ENCODE assay signal across 22 cellular contexts in the genomic region with DNA sequence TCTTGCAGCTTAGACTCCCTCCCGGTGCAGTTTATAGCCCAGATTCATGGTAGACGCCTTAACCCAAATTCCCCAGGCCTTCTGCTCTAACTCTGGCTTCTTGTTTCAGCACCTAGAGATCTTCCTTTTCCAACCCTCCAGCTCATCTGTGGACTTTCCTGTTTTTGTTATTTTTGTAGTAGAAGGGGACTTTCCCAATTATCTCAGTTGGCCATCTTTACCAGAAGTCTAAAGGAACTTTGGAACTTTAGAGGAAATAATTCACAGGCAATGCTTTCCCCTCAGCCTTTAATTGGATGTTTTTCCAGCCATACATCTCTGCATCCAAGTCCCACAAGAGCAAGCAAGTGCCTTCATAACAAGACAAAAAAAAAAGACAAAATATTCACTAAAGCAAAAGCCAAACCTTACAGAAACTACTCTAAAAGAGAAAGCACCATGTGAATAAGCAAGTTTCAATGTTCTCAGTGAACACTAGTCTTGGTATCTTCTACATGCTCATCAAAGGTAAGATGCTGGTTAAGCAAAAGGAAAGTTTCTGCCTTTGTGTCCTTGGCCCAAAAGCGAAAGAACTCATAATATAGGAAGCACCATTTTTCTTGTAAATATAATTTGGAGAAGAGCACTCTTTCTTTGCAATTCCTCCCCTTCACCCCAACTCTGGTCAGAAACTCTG.
"Had no signal": no experiment of that assay in that cellular context is flagged by ENCODE, and none has a peak within 500 bp of the region (broad histone marks: within the 10 kb centered on the region; RNA-seq: fewer than 3 reads in every experiment).

No MANE protein-coding gene starts in this region.

- H3K27me3 ChIP-seq: suprapubic skin, uterus had no signal

- H3K36me3 Mint-ChIP-seq: activated naive CD8-positive, alpha-beta T cell treated with anti-CD3 and anti-CD28 coated beads for 36 hours; mesothelial cell of epicardium; natural killer cell treated with Interleukin-12 subunit alpha and Interleukin-12 subunit beta and Interleukin-15 and Interleukin-18, amount 100 ng/mL, for 72 hours; T-cell; WTC11 had no signal

- H3K27ac ChIP-seq: cardiac muscle cell, suprapubic skin, transverse colon, uterus had no signal

- H3K4me1 ChIP-seq: suprapubic skin, transverse colon, uterus had no signal

- H3K4me1 Mint-ChIP-seq: T-cell, WTC11 had no signal

- H3K36me3 ChIP-seq: cardiac muscle cell, suprapubic skin, transverse colon, uterus had no signal

- H3K4me3 ChIP-seq: cardiac muscle cell, lung, suprapubic skin, transverse colon, uterus had no signal

- ATAC-seq: activated CD8-positive, alpha-beta T cell treated with anti-CD3 and anti-CD28 coated beads, Interleukin-2, amount 10 ng/mL, durations not matched to agents 7 days and 5 days; activated T-cell treated with anti-CD3 and anti-CD28 coated beads, Interleukin-2, amount 50 U/mL, for 4 hours; natural killer cell treated with Interleukin-12 subunit alpha and Interleukin-12 subunit beta and Interleukin-15 and Interleukin-18, amount 100 ng/mL, for 72 hours; T-cell; WTC11 had no signal

- H3K9me3 ChIP-seq: suprapubic skin, transverse colon, uterus had no signal

- DNase-seq: activated CD4-positive, alpha-beta T cell treated with anti-CD3 and anti-CD28 coated beads, Interleukin-2, amount 10 ng/mL, durations not matched to agents 24 days and 14 days; activated CD8-positive, alpha-beta T cell treated with anti-CD3 and anti-CD28 coated beads, Interleukin-2, amount 10 ng/mL, durations not matched to agents 7 days and 5 days; activated gamma-delta T cell; activated naive CD8-positive, alpha-beta T cell treated with anti-CD3 and anti-CD28 coated beads for 36 hours; activated T-cell treated with anti-CD3 and anti-CD28 coated beads, Interleukin-2, amount 50 U/mL, for 4 hours; amygdala; effector memory CD4-positive, alpha-beta T cell; occipital lobe; retina; T-cell; transverse colon; uterus had no signal

- H3K4me3 Mint-ChIP-seq: activated CD4-positive, alpha-beta T cell treated with anti-CD3 and anti-CD28 coated beads, Interleukin-2, amount 10 ng/mL, durations not matched to agents 24 days and 14 days; activated CD8-positive, alpha-beta T cell treated with anti-CD3 and anti-CD28 coated beads, Interleukin-2, amount 10 ng/mL, durations not matched to agents 7 days and 5 days; activated naive CD8-positive, alpha-beta T cell treated with anti-CD3 and anti-CD28 coated beads for 36 hours; activated T-cell treated with anti-CD3 and anti-CD28 coated beads, Interleukin-2, amount 50 U/mL, for 4 hours; dendritic cell treated with granulocyte-macrophage colony-stimulating factor and Interleukin-4, amounts not matched to agents 40 ng/mL and 50 ng/mL, for 4 days; mesothelial cell of epicardium; natural killer cell treated with Interleukin-12 subunit alpha and Interleukin-12 subunit beta and Interleukin-15 and Interleukin-18, amount 100 ng/mL, for 72 hours; stimulated activated naive CD8-positive, alpha-beta T cell treated with anti-CD3 and anti-CD28 coated beads, Interleukin-15, Interleukin-2, amounts not matched to agents 100 ng/mL and 50 ng/mL, for 24 hours; T-cell; WTC11 had no signal

- H3K27ac Mint-ChIP-seq: activated CD4-positive, alpha-beta T cell treated with anti-CD3 and anti-CD28 coated beads, Interleukin-2, amount 10 ng/mL, durations not matched to agents 24 days and 14 days; activated CD8-positive, alpha-beta T cell treated with anti-CD3 and anti-CD28 coated beads, Interleukin-2, amount 10 ng/mL, durations not matched to agents 7 days and 5 days; activated naive CD8-positive, alpha-beta T cell treated with anti-CD3 and anti-CD28 coated beads for 36 hours; dendritic cell treated with granulocyte-macrophage colony-stimulating factor and Interleukin-4, amounts not matched to agents 40 ng/mL and 50 ng/mL, for 4 days; mesothelial cell of epicardium; natural killer cell treated with Interleukin-12 subunit alpha and Interleukin-12 subunit beta and Interleukin-15 and Interleukin-18, amount 100 ng/mL, for 72 hours; stimulated activated naive CD8-positive, alpha-beta T cell treated with anti-CD3 and anti-CD28 coated beads, Interleukin-15, Interleukin-2, amounts not matched to agents 100 ng/mL and 50 ng/mL, for 24 hours; T-cell; WTC11 had no signal

- H3K9me3 Mint-ChIP-seq: activated naive CD8-positive, alpha-beta T cell treated with anti-CD3 and anti-CD28 coated beads for 36 hours; activated T-cell treated with anti-CD3 and anti-CD28 coated beads, Interleukin-2, amount 50 U/mL, for 4 hours; dendritic cell treated with granulocyte-macrophage colony-stimulating factor and Interleukin-4, amounts not matched to agents 40 ng/mL and 50 ng/mL, for 4 days; mesothelial cell of epicardium; natural killer cell treated with Interleukin-12 subunit alpha and Interleukin-12 subunit beta and Interleukin-15 and Interleukin-18, amount 100 ng/mL, for 72 hours; stimulated activated naive CD8-positive, alpha-beta T cell treated with anti-CD3 and anti-CD28 coated beads, Interleukin-15, Interleukin-2, amounts not matched to agents 100 ng/mL and 50 ng/mL, for 24 hours had no signal

- FAIRE-seq: frontal cortex, keratinocyte had no signal
